ENCODE assay signal across 24 cellular contexts in the genomic region with DNA sequence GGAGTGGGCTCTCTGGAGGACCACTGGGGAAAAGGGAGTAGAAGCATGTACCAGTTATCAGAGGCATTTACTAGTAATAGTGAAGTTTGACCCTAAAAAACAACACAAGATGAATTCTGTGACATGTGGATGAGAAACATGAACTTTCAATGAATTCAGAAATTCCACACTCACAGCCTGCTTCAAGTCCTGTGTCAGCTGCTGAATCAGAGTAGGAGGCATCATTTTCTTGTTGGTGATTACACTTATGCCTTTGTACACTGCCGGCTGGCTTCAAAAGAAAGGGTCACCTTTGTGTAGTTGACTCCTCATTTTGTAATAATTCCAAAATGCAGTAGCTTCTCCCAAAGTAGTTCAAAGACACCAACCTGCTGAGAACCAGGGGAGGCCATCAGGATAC.
DNase-seq lines count a peak whose midpoint lies in the region; ATAC-seq and TF ChIP-seq lines count a peak whose summit lies in the region.
"Had no signal": no experiment of that assay in that cellular context is flagged by ENCODE, and none has a peak within 500 bp of the region (broad histone marks: within the 10 kb centered on the region; RNA-seq: fewer than 3 reads in every experiment).

No MANE protein-coding gene starts in this region.

- H3K4me1 ChIP-seq in CD8-positive, alpha-beta T cell (ENCODE audit: insufficient read depth, low read length), result peaks cover 40% of the 10 kb centered on the region
- H3K4me1 ChIP-seq in SJSA1 (replicated peaks) (peaks cover 23% of the 10 kb centered on the region), skeletal muscle satellite cell (ENCODE audit: control insufficient read depth, insufficient read depth, low read length) (peaks cover 27% of the 10 kb centered on the region), prostate gland (replicated peaks) (no peaks in the 10 kb centered on the region)

- 72% methylated on average over 1 of the region's 1 CpG for WGBS in prostate gland

- H3K27ac ChIP-seq in CD8-positive, alpha-beta T cell (ENCODE audit: low read depth, low read length), result no peak overlapping the region
- H3K27ac ChIP-seq in SJSA1, result peak overlapping the region; percentile 77
- no peak overlapping the region for H3K27ac ChIP-seq in prostate gland
- H3K27ac ChIP-seq: KMS-11, VCaP had no signal

- no peak for ATAC-seq in CD8-positive, alpha-beta T cell
- ATAC-seq: T-helper 17 cell had no signal

- CTCF ChIA-PET in CD8-positive, alpha-beta T cell (lab: Charles Lee), result interaction anchor here (0.5 to 2.5 kb wide), 4 partner anchors 11 to 165 kb away, joined by 3 to 7 read pairs (median 3); no protein-coding TSS in a partner anchor

- intact Hi-C loops in CD8-positive, alpha-beta T cell (cut with DNase I, micrococcal nuclease), result loop anchor here in 1 of 2 experiments (5.0 kb wide), 1 partner anchor 46 kb away; no protein-coding TSS in a partner anchor
- intact Hi-C loops in prostate gland (cut with DNase I), result no loop called here

- peak overlapping the region; percentile 24 for H3K4me2 ChIP-seq in skeletal muscle satellite cell (ENCODE audit: low read length)
- H3K4me2 ChIP-seq: KMS-11 had no signal

- DNase-seq in CD8-positive, alpha-beta T cell, result no peak
- DNase-seq in SJSA1 (ENCODE audit: low read depth in 1 of 2, low spot score in 2 of 2) (no peak), fibroblast of mammary gland (ENCODE audit: low read depth) (peak; percentile 22), prostate gland (ENCODE audit: low spot score) (no peak), putamen (ENCODE audit: low spot score) (no peak)
- no peak for DNase-seq in activated CD8-positive, alpha-beta memory T cell treated with anti-CD3 and anti-CD28 coated beads for 24 hours
- no peak for DNase-seq in activated CD8-positive, alpha-beta memory T cell treated with anti-CD3 and anti-CD28 coated beads, Interleukin-2, amount 50 U/mL, for 4 hours
- DNase-seq: activated gamma-delta T cell; amniotic stem cell; Calu3; cortex of kidney; DND-41; H9; islet precursor cell; midbrain; NCI-H146; NCI-H524 treated with DMSO at 0.1 percent for 48 hours; stimulated activated CD8-positive, alpha-beta memory T cell treated with anti-CD3 and anti-CD28 coated beads, Interleukin-4, amount 100 ng/mL, for 48 hours; T-helper 17 cell had no signal

- no peaks in the 10 kb centered on the region for H3K27me3 ChIP-seq in CD8-positive, alpha-beta T cell (ENCODE audit: insufficient read depth, low read length)
- H3K27me3 ChIP-seq in SJSA1 (replicated peaks) (no peaks in the 10 kb centered on the region), skeletal muscle satellite cell (ENCODE audit: control insufficient read depth, insufficient read depth, low read length) (no peaks in the 10 kb centered on the region), prostate gland (replicated peaks; ENCODE audit: insufficient read depth) (no peaks in the 10 kb centered on the region)
- H3K27me3 ChIP-seq: esophagus muscularis mucosa had no signal

- H3K27ac Mint-ChIP-seq in CD8-positive, alpha-beta T cell, result peak overlapping the region; percentile 34
- H3K27ac Mint-ChIP-seq: T-helper 17 cell had no signal

- peaks cover 66% of the 10 kb centered on the region for H3K4me1 Mint-ChIP-seq in CD8-positive, alpha-beta T cell (ENCODE audit: low read depth)
- H3K4me1 Mint-ChIP-seq: H9 had no signal

- no peak for TF ChIP-seq CTCF in CD8-positive, alpha-beta T cell (IDR thresholded peaks at IDR 0.05)
- no peak for TF ChIP-seq CTCF in fibroblast of mammary gland (conservative IDR thresholded peaks at IDR 0.05; ENCODE audit: control insufficient read depth, insufficient read depth, low read depth, low read length)
- TF ChIP-seq CTCF in prostate gland (IDR thresholded peaks at IDR 0.05), result no peak

- no peaks in the 10 kb centered on the region for H3K27me3 Mint-ChIP-seq in CD8-positive, alpha-beta T cell (ENCODE audit: low read depth)
- H3K27me3 Mint-ChIP-seq: T-helper 17 cell had no signal

- no peak overlapping the region for H3K4me3 Mint-ChIP-seq in CD8-positive, alpha-beta T cell
- H3K4me3 Mint-ChIP-seq: H9, neural crest cell, T-helper 17 cell had no signal

- H3K9me3 Mint-ChIP-seq in CD8-positive, alpha-beta T cell, result no peaks in the 10 kb centered on the region
- H3K9me3 Mint-ChIP-seq: H9, neural crest cell had no signal

- peaks cover 25% of the 10 kb centered on the region for H3K36me3 Mint-ChIP-seq in CD8-positive, alpha-beta T cell

- H3K4me3 ChIP-seq in CD8-positive, alpha-beta T cell (ENCODE audit: low read depth, low read length), result no peak overlapping the region
- H3K4me3 ChIP-seq in SJSA1 (no peak overlapping the region), fibroblast of mammary gland (ENCODE audit: control insufficient read depth, low read depth, low read length) (no peak overlapping the region), skeletal muscle satellite cell (ENCODE audit: low read length) (no peak overlapping the region), prostate gland (no peak overlapping the region)
- H3K4me3 ChIP-seq: esophagus muscularis mucosa had no signal

- no peaks in the 10 kb centered on the region for H3K36me3 ChIP-seq in CD8-positive, alpha-beta T cell (ENCODE audit: insufficient read depth, low read length)
- H3K36me3 ChIP-seq in SJSA1 (no peaks in the 10 kb centered on the region), skeletal muscle satellite cell (ENCODE audit: insufficient read depth, low read length) (no peaks in the 10 kb centered on the region), prostate gland (no peaks in the 10 kb centered on the region)
- H3K36me3 ChIP-seq: esophagus muscularis mucosa had no signal

- H3K9ac ChIP-seq in skeletal muscle satellite cell (ENCODE audit: low read depth, low read length), result peak overlapping the region; percentile 9
- H3K9ac ChIP-seq: KMS-11 had no signal

- no peaks in the 10 kb centered on the region for H3K9me3 ChIP-seq in CD8-positive, alpha-beta T cell (ENCODE audit: low read length)
- H3K9me3 ChIP-seq in SJSA1 (replicated peaks) (no peaks in the 10 kb centered on the region), skeletal muscle satellite cell (replicated peaks; ENCODE audit: low read length) (no peaks in the 10 kb centered on the region), prostate gland (no peaks in the 10 kb centered on the region)
- H3K9me3 ChIP-seq: esophagus muscularis mucosa had no signal

- no peak for TF ChIP-seq POLR2A in prostate gland (IDR thresholded peaks at IDR 0.05)

- POLR2A ChIA-PET in CD8-positive, alpha-beta T cell (lab: Charles Lee), result interaction anchor here (0.9 to 1.5 kb wide), 2 partner anchors 46 kb away, joined by 3 to 4 read pairs; no protein-coding TSS in a partner anchor
